Comparison of ENCODE assay signal across 9 cellular contexts in genomic region chr14:55129428-55130193, GRCh38. TPM values are rescaled to one million over a fixed set of nuclear protein-coding genes. Genes with fewer than 3 reads are reported as not detected.
DNase-seq lines count a peak whose midpoint lies in the region; ATAC-seq and TF ChIP-seq lines count a peak whose summit lies in the region.
"Had no signal": no experiment of that assay in that cellular context is flagged by ENCODE, and none has a peak within 500 bp of the region (broad histone marks: within the 10 kb centered on the region; RNA-seq: fewer than 3 reads in every experiment).

No MANE protein-coding gene starts in this region.

- peak overlapping the region; percentile 92 for H3K18ac ChIP-seq in trophoblast cell (ENCODE audit: low read length)

- H3K27ac Mint-ChIP-seq in activated naive CD4-positive, alpha-beta T cell treated with anti-CD3 and anti-CD28 coated beads for 36 hours, result no peak overlapping the region

- peak overlapping the region; percentile 50 for H4K12ac ChIP-seq in trophoblast cell (ENCODE audit: low read depth, low read length)

- H3K27me3 Mint-ChIP-seq in activated naive CD4-positive, alpha-beta T cell treated with anti-CD3 and anti-CD28 coated beads for 36 hours (ENCODE audit: low read depth), result peaks cover 37% of the 10 kb centered on the region

- H3K4me3 Mint-ChIP-seq in activated naive CD4-positive, alpha-beta T cell treated with anti-CD3 and anti-CD28 coated beads for 36 hours, result peak overlapping the region; percentile 61

- peak overlapping the region; percentile 85 for H4K91ac ChIP-seq in trophoblast cell (ENCODE audit: low read depth, low read length)

- peak overlapping the region; percentile 79 for H3K4me2 ChIP-seq in trophoblast cell (ENCODE audit: low read length)

- H3K27me3 ChIP-seq in Panc1 (ENCODE audit: control insufficient read depth, insufficient read depth, low read length) (no peaks in the 10 kb centered on the region), trophoblast cell (ENCODE audit: insufficient read depth, low read length) (no peaks in the 10 kb centered on the region)

- no TSS peak for BruUV-seq in Panc1 (replicated peaks; lab: Mats Ljungman, UMichigan)

- peak overlapping the region; percentile 54 for H2BK5ac ChIP-seq in trophoblast cell (ENCODE audit: low read depth, low read length, poor library complexity)

- H3K9me3 ChIP-seq in Panc1 (ENCODE audit: control insufficient read depth, insufficient read depth, low read depth, low read length), result no peaks in the 10 kb centered on the region
- no peaks in the 10 kb centered on the region for H3K9me3 ChIP-seq in trophoblast cell (ENCODE audit: insufficient read depth, low read depth, low read length)

- peaks cover 4% of the 10 kb centered on the region for H3K4me1 Mint-ChIP-seq in activated naive CD4-positive, alpha-beta T cell treated with anti-CD3 and anti-CD28 coated beads for 36 hours (ENCODE audit: low read depth)

- H2AK5ac ChIP-seq in trophoblast cell (ENCODE audit: low read length), result peak overlapping the region; percentile 75

- H3K4me1 ChIP-seq in Panc1 (ENCODE audit: control insufficient read depth, insufficient read depth, low read length) (peaks cover 40% of the 10 kb centered on the region), trophoblast cell (ENCODE audit: control insufficient read depth in 1 of 2, insufficient read depth in 2 of 2, low read length in 2 of 2) (peaks cover 13 to 20% of the 10 kb centered on the region in 2 experiments)

- H2BK12ac ChIP-seq in trophoblast cell (ENCODE audit: low read length), result peak overlapping the region; percentile 26

- peak overlapping the region; percentile 71 for H2BK120ac ChIP-seq in trophoblast cell (ENCODE audit: insufficient read depth, low read length, poor library complexity)

- H3K27ac ChIP-seq in Panc1 (ENCODE audit: low read length) (peak overlapping the region; percentile 63), trophoblast cell (ENCODE audit: low read depth, low read length) (no peak overlapping the region)

- H4K8ac ChIP-seq in trophoblast cell (ENCODE audit: low read depth, low read length), result peak overlapping the region; percentile 81

- peak overlapping the region; percentile 90 for H3K14ac ChIP-seq in trophoblast cell (ENCODE audit: low read length)

- no peak overlapping the region for H3K23ac ChIP-seq in trophoblast cell (ENCODE audit: low read length)

- no peaks in the 10 kb centered on the region; the same call in 1 of the 2 replicates for H3K36me3 ChIP-seq in Panc1 (ENCODE audit: control insufficient read depth, insufficient read depth, low read length)
- peaks cover 0 to 3% of the 10 kb centered on the region in 2 experiments for H3K36me3 ChIP-seq in trophoblast cell (ENCODE audit: control insufficient read depth in 1 of 2, insufficient read depth in 2 of 2, low read length in 2 of 2)

- POLR2A ChIA-PET in Panc1 (lab: Charles Lee), result interaction anchor here (1.0 to 1.2 kb wide), 2 partner anchors 21 to 24 kb away, joined by 3 to 5 read pairs; no protein-coding TSS in a partner anchor

- H3K4ac ChIP-seq in trophoblast cell (ENCODE audit: low read depth, low read length), result peak overlapping the region; percentile 72

- no peaks in the 10 kb centered on the region for H3K9me3 Mint-ChIP-seq in activated naive CD4-positive, alpha-beta T cell treated with anti-CD3 and anti-CD28 coated beads for 36 hours

- intact Hi-C loops in Panc1 (cut with micrococcal nuclease; ENCODE audit: unreplicated experiment), result loop anchor here (5.0 kb wide), 1 partner anchor 37 kb away; no protein-coding TSS in a partner anchor
- intact Hi-C loops in activated naive CD4-positive, alpha-beta T cell treated with anti-CD3 and anti-CD28 coated beads for 36 hours (cut with micrococcal nuclease), result no loop called here
- intact Hi-C loops in Right ventricle myocardium inferior (cut with DNase I), result loop anchor here (2.0 to 10.0 kb wide), 3 partner anchors 23 to 355 kb away; partner anchors contain the start of gene MAPK1IP1L

- CTCF ChIA-PET in Panc1 (lab: Charles Lee), result interaction anchor here (0.9 kb wide), 1 partner anchor 11 kb away, joined by 3 read pairs; no protein-coding TSS in a partner anchor
- CTCF ChIA-PET in activated naive CD4-positive, alpha-beta T cell treated with anti-CD3 and anti-CD28 coated beads for 36 hours (lab: Charles Lee), result interaction anchor here (0.5 to 0.9 kb wide), 2 partner anchors 40 to 97 kb away, joined by 4 to 11 read pairs; no protein-coding TSS in a partner anchor

- peak; percentile 40 to 63 for DNase-seq in NCI-H524 (lab: John Stamatoyannopoulos, UW)
- DNase-seq in NCI-H524 treated with DMSO at 0.1 percent for 48 hours (lab: John Stamatoyannopoulos, UW), result no peak
- DNase-seq in Panc1 (ENCODE audit: low read depth, low spot score), result no peak
- peak; percentile 61 for DNase-seq in activated naive CD4-positive, alpha-beta T cell treated with anti-CD3 and anti-CD28 coated beads for 36 hours
- peak; percentile 91 for DNase-seq in Right ventricle myocardium inferior (ENCODE audit: missing footprints)
- peak; percentile 76 to 78 for DNase-seq in trophoblast cell
- no peak for DNase-seq in epidermal melanocyte (ENCODE audit: insufficient read length, low spot score)
- DNase-seq: DND-41 had no signal

- peaks cover 14% of the 10 kb centered on the region for H3K79me1 ChIP-seq in trophoblast cell (ENCODE audit: low read length)

- H3K9ac ChIP-seq in trophoblast cell (ENCODE audit: low read length), result no peak overlapping the region

- H3K4me3 ChIP-seq in Panc1 (ENCODE audit: low read depth in 2 of 2, low read length in 2 of 2), result peak overlapping the region; percentile 74 to 85
- H3K4me3 ChIP-seq in trophoblast cell (ENCODE audit: low read depth, low read length), result peak overlapping the region; percentile 73

- no peaks in the 10 kb centered on the region for H3K36me3 Mint-ChIP-seq in activated naive CD4-positive, alpha-beta T cell treated with anti-CD3 and anti-CD28 coated beads for 36 hours (ENCODE audit: low read depth)

- in situ Hi-C loops in Panc1 (cut with HindIII; ENCODE audit: low pct_unique_long_range_greater_than_20kb, low sequenced_read_pairs), result no loop called here

- WGBS in trophoblast cell (ENCODE audit: extremely low coverage, insufficient coverage, insufficient read length), result no CpG with 5 or more reads among the region's 53 CpGs

- peak; percentile 55 for ATAC-seq in HG02840 (IDR thresholded peaks at IDR 0.05; ENCODE audit: low FRiP score, unreplicated experiment)
- ATAC-seq in Panc1, result peak; percentile 82
- peak; percentile 68 for ATAC-seq in Right ventricle myocardium inferior

- TF ChIP-seq CTCF in Panc1 (IDR thresholded peaks at IDR 0.05), result no peak

- peaks cover 11% of the 10 kb centered on the region for H3K79me2 ChIP-seq in trophoblast cell (ENCODE audit: control insufficient read depth, insufficient read depth, low read length, poor library complexity)

- H2AFZ ChIP-seq in trophoblast cell (ENCODE audit: insufficient read depth, low read length, poor library complexity), result peak overlapping the region; percentile 78

RNA-seq across cellular contexts. Expression of gene LGALS3, which starts 0.6 kb away (rescaled TPM):
- total RNA-seq in Panc1 (2021; ENCODE audit: unreplicated experiment) (146 TPM), Right ventricle myocardium inferior (265 TPM)
- polyA plus RNA-seq in Panc1 (2012; ENCODE audit: insufficient read length), result 143 TPM
- total RNA-seq in activated naive CD4-positive, alpha-beta T cell treated with anti-CD3 and anti-CD28 coated beads for 36 hours, result 1 to 10 TPM; 1.1 to 1.3 TPM
- 107 and 114 TPM in 2 replicates for polyA plus RNA-seq in trophoblast cell (2013)

Comparison
In these comparisons a context has a peak if more than half of its experiments do, and no peak if none do; other contexts are left out.
1. DNase-seq: peak in NCI-H524 (2 of 2), activated naive CD4-positive, alpha-beta T cell treated with anti-CD3 and anti-CD28 coated beads for 36 hours (single experiment), Right ventricle myocardium inferior (single experiment) and trophoblast cell (2 of 2); none in NCI-H524 treated with DMSO at 0.1 percent for 48 hours (single experiment), Panc1 (single experiment) and epidermal melanocyte (single experiment).
2. RNA of gene LGALS3, which starts 0.6 kb away (total RNA-seq): 265 TPM in Right ventricle myocardium inferior (single experiment) and 146 TPM in Panc1 (single experiment); 1.1 to 1.3 TPM in activated naive CD4-positive, alpha-beta T cell treated with anti-CD3 and anti-CD28 coated beads for 36 hours; every median in the first group is over 10 times any median in the second.
3. Peak in every context shown above with its lines, with median percentiles within 50 percentile points of each other: ATAC-seq.